In the genomic region with DNA sequence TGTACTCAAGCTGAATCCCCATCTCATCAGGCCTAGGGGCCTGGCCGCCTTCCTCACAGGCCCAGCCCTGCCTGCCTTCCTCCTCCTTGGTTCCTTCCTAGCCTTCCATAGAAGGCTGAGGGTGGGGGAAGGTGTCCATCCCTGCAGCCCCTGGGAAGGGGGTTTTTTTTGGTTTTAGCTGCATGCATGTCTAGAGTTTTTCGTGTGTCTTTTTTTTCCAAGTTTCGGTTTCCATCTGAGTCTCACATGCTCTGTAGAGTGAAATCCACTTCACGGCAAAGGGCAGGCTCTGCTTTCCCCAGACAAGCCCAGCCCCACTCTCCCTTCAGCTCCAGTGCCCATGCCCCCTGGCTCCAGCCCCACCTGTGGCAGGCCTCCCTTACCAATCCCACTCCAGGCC, we compare ENCODE assay signal across 18 cellular contexts. TPM values are rescaled to one million over a fixed set of nuclear protein-coding genes. Genes with fewer than 3 reads are reported as not detected.
DNase-seq lines count a peak whose midpoint lies in the region; ATAC-seq, FAIRE-seq and TF ChIP-seq lines count a peak whose summit lies in the region.
"Had no signal": no experiment of that assay in that cellular context is flagged by ENCODE, and none has a peak within 500 bp of the region (broad histone marks: within the 10 kb centered on the region; RNA-seq: fewer than 3 reads in every experiment).

No MANE protein-coding gene starts in this region.

- 8% methylated on average over 4 of the region's 4 CpGs for WGBS in GM12878 (ENCODE audit: insufficient coverage, insufficient replicate concordance, low lambda C conversion rate, missing lambda C conversion rate)
- 86% methylated on average over 4 of the region's 4 CpGs for WGBS in hepatocyte (ENCODE audit: low lambda C conversion rate, missing lambda C conversion rate)

- no peak overlapping the region for H3K4me3 Mint-ChIP-seq in CD8-positive, alpha-beta T cell

- no peaks in the 10 kb centered on the region for H3K9me2 ChIP-seq in MM.1S (replicated peaks; ENCODE audit: insufficient read depth, low read length)
- no peaks in the 10 kb centered on the region for H3K9me2 ChIP-seq in hepatocyte (replicated peaks; ENCODE audit: insufficient read depth)

- H3F3A ChIP-seq in MM.1S (ENCODE audit: insufficient read depth, low read length), result peaks cover 11% of the 10 kb centered on the region

- no peaks in the 10 kb centered on the region for H3K27me3 ChIP-seq in CD8-positive, alpha-beta T cell (ENCODE audit: insufficient read depth, low read length)
- H3K27me3 ChIP-seq in MM.1S (replicated peaks; ENCODE audit: insufficient read depth, low read length), result no peaks in the 10 kb centered on the region
- H3K27me3 ChIP-seq in GM12878 (replicated peaks in 1 of 2; ENCODE audit: control insufficient read depth in 2 of 2, insufficient read depth in 2 of 2, low read length in 1 of 2), result no peaks in the 10 kb centered on the region; a peak in 2 of 4 replicates
- no peaks in the 10 kb centered on the region for H3K27me3 ChIP-seq in hepatocyte

- RAD21 ChIA-PET in GM12878 (lab: Charles Lee; ENCODE audit: unreplicated experiment), result interaction anchor here (1.4 to 1.6 kb wide), 2 partner anchors 11 to 152 kb away, joined by 3 to 5 read pairs; no protein-coding TSS in a partner anchor

- H4K20me1 ChIP-seq in MM.1S (ENCODE audit: insufficient read depth, low read length) (no peaks in the 10 kb centered on the region), GM12878 (ENCODE audit: control insufficient read depth, insufficient read depth) (no peaks in the 10 kb centered on the region), hepatocyte (ENCODE audit: insufficient read depth, poor library complexity, severe bottlenecking) (no peaks in the 10 kb centered on the region)

- no peaks in the 10 kb centered on the region for H3K9me3 Mint-ChIP-seq in CD8-positive, alpha-beta T cell

- TF ChIP-seq RAD21 in GM12878 (IDR thresholded peaks at IDR 0.05; ENCODE audit: insufficient read depth, low read depth, low read length), result no peak

- H3K36me3 Mint-ChIP-seq in CD8-positive, alpha-beta T cell, result no peaks in the 10 kb centered on the region

- ATAC-seq in CD8-positive, alpha-beta T cell, result no peak
- ATAC-seq in GM12878, result peak; percentile 80
- no peak for ATAC-seq in HG02981 (IDR thresholded peaks at IDR 0.05; ENCODE audit: unreplicated experiment)
- ATAC-seq in GM21515 (IDR thresholded peaks at IDR 0.05; ENCODE audit: unreplicated experiment), result no peak
- ATAC-seq: left lobe of liver had no signal

- POLR2A ChIA-PET in CD8-positive, alpha-beta T cell (lab: Charles Lee), result interaction anchor here (1.2 kb wide), 1 partner anchor 29 kb away, joined by 4 read pairs; no protein-coding TSS in a partner anchor
- POLR2A ChIA-PET in GM12878 (lab: Charles Lee), result interaction anchor here (0.9 kb wide), 1 partner anchor 144 kb away, joined by 3 read pairs; no protein-coding TSS in a partner anchor

- H3K9me3 ChIP-seq in CD8-positive, alpha-beta T cell (ENCODE audit: low read length), result no peaks in the 10 kb centered on the region
- H3K9me3 ChIP-seq in MM.1S (replicated peaks; ENCODE audit: insufficient read depth, low read length) (no peaks in the 10 kb centered on the region), GM12878 (replicated peaks; ENCODE audit: control insufficient read depth, insufficient read depth, low read length) (no peaks in the 10 kb centered on the region), hepatocyte (ENCODE audit: low read depth) (no peaks in the 10 kb centered on the region)
- H3K9me3 ChIP-seq: prostate gland had no signal

- peaks cover 6% of the 10 kb centered on the region for H3K4me1 Mint-ChIP-seq in CD8-positive, alpha-beta T cell (ENCODE audit: low read depth)

- DNase-seq in CD8-positive, alpha-beta T cell, result no peak
- peak; percentile 51 for DNase-seq in GM12892 (ENCODE audit: insufficient read length)
- peak; percentile 54 for DNase-seq in MM.1S
- DNase-seq in GM12878 (ENCODE audit: low read depth, low spot score), result peak; percentile 17
- DNase-seq in hepatocyte (ENCODE audit: low spot score), result no peak
- DNase-seq: C1 segment of cervical spinal cord; DND-41; foreskin fibroblast; NCI-H2107; NCI-H774; stimulated activated CD4-positive, alpha-beta T cell treated with anti-CD3 and anti-CD28 coated beads, Interleukin-12 subunit alpha, Interleukin-12 subunit beta, amount 100 ng/mL, for 4 hours had no signal

- TF ChIP-seq POLR2A in GM12892 (IDR thresholded peaks at IDR 0.05; ENCODE audit: low read depth, low read length) (no peak), GM12878 (IDR thresholded peaks at IDR 0.05; ENCODE audit: low read depth, low read length) (no peak)

- H3K9ac ChIP-seq in MM.1S (ENCODE audit: low read length), result peak overlapping the region; percentile 24; the same call in 1 of the 2 replicates
- no peak overlapping the region for H3K9ac ChIP-seq in GM12878 (ENCODE audit: control insufficient read depth, insufficient read depth, low read length)

- no peaks in the 10 kb centered on the region for H3K4me1 ChIP-seq in CD8-positive, alpha-beta T cell (ENCODE audit: insufficient read depth, low read length)
- H3K4me1 ChIP-seq in MM.1S (ENCODE audit: low read length) (peaks cover 30% of the 10 kb centered on the region), GM12878 (ENCODE audit: control insufficient read depth, insufficient read depth, low read length) (peaks cover 18% of the 10 kb centered on the region), hepatocyte (ENCODE audit: insufficient read depth) (peaks cover 14% of the 10 kb centered on the region)

- SMC1A ChIA-PET in GM12878 (lab: Charles Lee; ENCODE audit: uncharacterized antibody, unreplicated experiment), result interaction anchor here (0.6 to 2.5 kb wide), 4 partner anchors 32 to 343 kb away, joined by 3 to 9 read pairs (median 4); a partner anchor contains a TSS

- intact Hi-C loops in CD8-positive, alpha-beta T cell (cut with DNase I, micrococcal nuclease), result no loop called here
- intact Hi-C loops in GM12878 (cut with micrococcal nuclease; ENCODE audit: unreplicated experiment), result no loop called here

- H3K27ac ChIP-seq in CD8-positive, alpha-beta T cell (ENCODE audit: low read depth, low read length), result no peak overlapping the region
- H3K27ac ChIP-seq in MM.1S (ENCODE audit: low read length) (peak overlapping the region; percentile 56; the same call in 1 of the 2 replicates), GM12878 (ENCODE audit: control insufficient read depth, insufficient read depth) (no peak overlapping the region), hepatocyte (no peak overlapping the region)
- H3K27ac ChIP-seq: prostate gland had no signal

- peak overlapping the region; percentile 30 for H3K27ac Mint-ChIP-seq in CD8-positive, alpha-beta T cell

- FAIRE-seq in GM12892 (lab: Jason Lieb, UNC), result peak; percentile 92
- FAIRE-seq in GM12878 (lab: Jason Lieb, UNC), result peak; percentile 86
- FAIRE-seq: endometrium had no signal

- H3K4me2 ChIP-seq in MM.1S (ENCODE audit: low read depth, low read length), result peak overlapping the region; percentile 37; the same call in 1 of the 2 replicates
- peak overlapping the region; percentile 15 for H3K4me2 ChIP-seq in GM12878 (ENCODE audit: control insufficient read depth, insufficient read depth)
- H3K4me2 ChIP-seq in hepatocyte, result no peak overlapping the region

- CTCF ChIA-PET in CD8-positive, alpha-beta T cell (lab: Charles Lee), result interaction anchor here (1.9 kb wide), 1 partner anchor 40 kb away, joined by 5 read pairs; no protein-coding TSS in a partner anchor
- CTCF ChIA-PET in GM12878 (lab: Yijun Ruan, JAX), result interaction anchor here (1.0 to 1.2 kb wide), 2 partner anchors 39 to 152 kb away, joined by 4 to 6 read pairs; no protein-coding TSS in a partner anchor

- no peak for TF ChIP-seq CTCF in CD8-positive, alpha-beta T cell (IDR thresholded peaks at IDR 0.05)
- TF ChIP-seq CTCF in MM.1S (IDR thresholded peaks at IDR 0.05; ENCODE audit: low read length) (no peak), GM12878 (IDR thresholded peaks at IDR 0.05 in 2 of 3, conservative IDR thresholded peaks at IDR 0.05 in 1 of 3; ENCODE audit: control insufficient read depth in 2 of 3, extremely low read depth in 1 of 3, insufficient read depth in 1 of 3, low read depth in 3 of 3, low read length in 3 of 3) (no peak), hepatocyte (IDR thresholded peaks at IDR 0.05; ENCODE audit: poor library complexity) (no peak)

- no peak for TF ChIP-seq EP300 in GM12878 (IDR thresholded peaks at IDR 0.05; ENCODE audit: borderline replicate concordance in 1 of 2, control insufficient read depth in 1 of 2, low read depth in 2 of 2, low read length in 2 of 2)

- in situ Hi-C loops in GM12878 (cut with MboI), result no loop called here

- no peaks in the 10 kb centered on the region for H3K36me3 ChIP-seq in CD8-positive, alpha-beta T cell (ENCODE audit: insufficient read depth, low read length)
- H3K36me3 ChIP-seq in MM.1S (replicated peaks; ENCODE audit: insufficient read depth, low read length) (no peaks in the 10 kb centered on the region; the same call in 1 of the 2 replicates), GM12878 (ENCODE audit: control insufficient read depth in 2 of 2, insufficient read depth in 2 of 2, low read length in 1 of 2) (no peaks in the 10 kb centered on the region), hepatocyte (replicated peaks; ENCODE audit: insufficient read depth, low read depth) (no peaks in the 10 kb centered on the region)
- H3K36me3 ChIP-seq: prostate gland had no signal

- no peaks in the 10 kb centered on the region for H3K79me2 ChIP-seq in MM.1S (ENCODE audit: low read length)
- no peaks in the 10 kb centered on the region for H3K79me2 ChIP-seq in GM12878 (ENCODE audit: control insufficient read depth, insufficient read depth, low read length)
- H3K79me2 ChIP-seq in hepatocyte, result no peaks in the 10 kb centered on the region

- H2AFZ ChIP-seq in MM.1S (ENCODE audit: low read length) (0 out of 2 replicates have a peak overlapping the region, but pooled peaks have one; percentile 9), GM12878 (ENCODE audit: control insufficient read depth, low read depth, low read length) (no peak overlapping the region; the same call in 1 of the 2 replicates), hepatocyte (no peak overlapping the region)

- BruUV-seq in GM12878 (replicated peaks; lab: Mats Ljungman, UMichigan), result no TSS peak

- H3K4me3 ChIP-seq in CD8-positive, alpha-beta T cell (ENCODE audit: low read depth, low read length), result no peak overlapping the region
- H3K4me3 ChIP-seq in MM.1S (ENCODE audit: low read length) (no peak overlapping the region), GM12878 (no peak overlapping the region), hepatocyte (no peak overlapping the region)
- H3K4me3 ChIP-seq: prostate gland had no signal

- no peaks in the 10 kb centered on the region for H3K27me3 Mint-ChIP-seq in CD8-positive, alpha-beta T cell (ENCODE audit: low read depth)

RNA-seq across cellular contexts. Expression of a gene that starts 32.1 kb away (rescaled TPM):
- total RNA-seq in CD8-positive, alpha-beta T cell, result not detected
- polyA plus RNA-seq in GM12892 (2012; ENCODE audit: missing spikeins), result 0.28 TPM
- total RNA-seq in GM12878 (2013; cell fraction: nucleolus; rRNA removed), result 0.25 TPM in 1 of 2 replicates, not detected in the other
- 0.11 and 0.17 TPM in 2 replicates for total RNA-seq in GM12878 (2014; rRNA removed)
- total RNA-seq in GM12878 (2014; rRNA removed; fragmentation: Illumina TruSeq; extraction: Trizol), result 0.14 and 0.27 TPM in 2 replicates
- total RNA-seq in GM12878 (2021), result 0.51 TPM in 2 replicates
- 0.17 TPM for polyA plus RNA-seq in GM12878 (2011; ENCODE audit: low read depth)
- polyA plus RNA-seq in GM12878 (2011; rRNA removed), result 0.18 TPM in 1 of 2 replicates, not detected in the other
- 0.13 TPM in 2 replicates for polyA plus RNA-seq in GM12878 (2011; cell fraction: cytosol; rRNA removed)
- 0.44 and 0.48 TPM in 2 replicates for polyA plus RNA-seq in GM12878 (2011; cell fraction: nucleus; rRNA removed)
- polyA plus RNA-seq in GM12878 (2012), result 0.27 and 0.41 TPM in 2 replicates
- 0.41 TPM in 1 of 2 replicates, not detected in the other for polyA plus RNA-seq in GM12878 (2014; fragmentation: Illumina TruSeq; extraction: Trizol)
- under 1 TPM; 0.07 to 0.21 TPM for polyA plus RNA-seq in GM12878 (2014; fragmentation: Nextera tagmentation; extraction: Ambion mirVana)
- polyA plus RNA-seq in GM12878 (2014; rRNA removed), result 0.13 and 0.56 TPM in 2 replicates
- polyA plus RNA-seq in GM12878 (2016; fragmentation: Nextera tagmentation; extraction: Ambion mirVana), result under 1 TPM; 0.70 to 0.87 TPM
- not detected in 2 replicates for polyA minus RNA-seq in GM12878 (2011; rRNA and poly(A)+ RNA removed)
- not detected in 2 replicates for polyA minus RNA-seq in GM12878 (2011; cell fraction: cytosol; rRNA and poly(A)+ RNA removed)
- polyA minus RNA-seq in GM12878 (2011; cell fraction: nucleus; rRNA and poly(A)+ RNA removed), result not detected in 2 replicates
- 2.4 and 2.7 TPM in 2 replicates for total RNA-seq in hepatocyte
- polyA plus RNA-seq in hepatocyte, result 6.9 and 7.9 TPM in 2 replicates
- total RNA-seq: activated CD8-positive, alpha-beta memory T cell treated with anti-CD3 and anti-CD28 coated beads for 36 hours; cardiac septum had no signal

Comparison
In these comparisons a context has a peak if more than half of its experiments do, and no peak if none do; other contexts are left out.
1. DNase-seq: peak in GM12892 (single experiment), MM.1S (single experiment) and GM12878 (single experiment); none in CD8-positive, alpha-beta T cell (0 of 7) and hepatocyte (single experiment).